In genomic region chr20:63698739-63699465, GRCh38 we compare ENCODE assay signal across 9 cellular contexts. TPM values are rescaled to one million over a fixed set of nuclear protein-coding genes. Genes with fewer than 3 reads are reported as not detected.
DNase-seq lines count a peak whose midpoint lies in the region; ATAC-seq and TF ChIP-seq lines count a peak whose summit lies in the region.
"Had no signal": no experiment of that assay in that cellular context is flagged by ENCODE, and none has a peak within 500 bp of the region (broad histone marks: within the 10 kb centered on the region; RNA-seq: fewer than 3 reads in every experiment).

No MANE protein-coding gene starts in this region.

- peaks cover 8% of the 10 kb centered on the region for H3K36me3 Mint-ChIP-seq in activated naive CD4-positive, alpha-beta T cell treated with anti-CD3 and anti-CD28 coated beads, Interleukin-2, amount 10 ng/mL, durations not matched to agents 7 days and 5 days

- H3K27me3 ChIP-seq in heart right ventricle: no peaks in the 10 kb centered on the region

- peaks cover 4% of the 10 kb centered on the region for H3K27me3 Mint-ChIP-seq in activated naive CD4-positive, alpha-beta T cell treated with anti-CD3 and anti-CD28 coated beads, Interleukin-2, amount 10 ng/mL, durations not matched to agents 7 days and 5 days
- H3K27me3 Mint-ChIP-seq: brain had no signal

- TF ChIP-seq CTCF in heart right ventricle (IDR thresholded peaks at IDR 0.05): no peak

- peak overlapping the region in 1 of 10 donors; percentile 3 for H3K4me3 ChIP-seq in heart right ventricle

- peaks cover 0 to 80% (median 5%) of the 10 kb centered on the region in 9 donors for H3K36me3 ChIP-seq in heart right ventricle

- no peaks in the 10 kb centered on the region for H3K9me3 Mint-ChIP-seq in activated naive CD4-positive, alpha-beta T cell treated with anti-CD3 and anti-CD28 coated beads, Interleukin-2, amount 10 ng/mL, durations not matched to agents 7 days and 5 days
- H3K9me3 Mint-ChIP-seq: brain had no signal

- peaks cover 19% of the 10 kb centered on the region for H3K4me1 Mint-ChIP-seq in activated naive CD4-positive, alpha-beta T cell treated with anti-CD3 and anti-CD28 coated beads, Interleukin-2, amount 10 ng/mL, durations not matched to agents 7 days and 5 days
- H3K4me1 Mint-ChIP-seq: brain had no signal

- H3K27ac Mint-ChIP-seq in activated naive CD4-positive, alpha-beta T cell treated with anti-CD3 and anti-CD28 coated beads, Interleukin-2, amount 10 ng/mL, durations not matched to agents 7 days and 5 days: no peak overlapping the region
- H3K27ac Mint-ChIP-seq: brain had no signal

- peak overlapping the region in 9 of 10 donors; percentile 38 to 93 (median 65) for H3K27ac ChIP-seq in heart right ventricle

- intact Hi-C loops in heart right ventricle (cut with DNase I): no loop called here

- no peak overlapping the region for H3K4me3 Mint-ChIP-seq in activated naive CD4-positive, alpha-beta T cell treated with anti-CD3 and anti-CD28 coated beads, Interleukin-2, amount 10 ng/mL, durations not matched to agents 7 days and 5 days
- H3K4me3 Mint-ChIP-seq: brain had no signal

- WGBS in heart right ventricle, 2 donors: 30 to 48% methylated on average over 19 of the region's 19 CpGs

- CTCF ChIA-PET in activated naive CD4-positive, alpha-beta T cell treated with anti-CD3 and anti-CD28 coated beads, Interleukin-2, amount 10 ng/mL, durations not matched to agents 7 days and 5 days (lab: Charles Lee): no interaction called here

- peak; percentile 69 for DNase-seq in activated naive CD4-positive, alpha-beta T cell treated with Interleukin-2 at 50 U/mL for 16 hours
- no peak for DNase-seq in activated naive CD4-positive, alpha-beta T cell (lab: John Stamatoyannopoulos, UW)
- DNase-seq in activated naive CD4-positive, alpha-beta T cell treated with anti-CD3 and anti-CD28 coated beads, Interleukin-2, amount 10 ng/mL, durations not matched to agents 7 days and 5 days: peak; percentile 21
- peak in 1 of 2 donors; percentile 50 for DNase-seq in heart right ventricle
- peak; percentile 42 to 58 for DNase-seq in stimulated activated CD4-positive, alpha-beta T cell treated with anti-CD3 and anti-CD28 coated beads, Interleukin-4, amount 100 ng/mL, for 4 hours
- no peak for DNase-seq in NCI-H1436 (lab: John Stamatoyannopoulos, UW)

- H3K9me3 ChIP-seq in heart right ventricle: no peaks in the 10 kb centered on the region

- H3K4me1 ChIP-seq in heart right ventricle: peaks cover 22 to 64% (median 53%) of the 10 kb centered on the region in 9 donors

- ATAC-seq in heart right ventricle: peak; percentile 12 to 77 (median 26)
- ATAC-seq in HG03460 (IDR thresholded peaks at IDR 0.05; ENCODE audit: unreplicated experiment): no peak
- ATAC-seq in GM21423 (IDR thresholded peaks at IDR 0.05; ENCODE audit: unreplicated experiment): no peak

RNA-seq across cellular contexts. Expression of gene TNFRSF6B, which starts 2.5 kb away (rescaled TPM):
- 1 to 10 TPM in 4 of 10 donors, under 1 TPM in 6; 0.26 to 5.1 (median 0.57) TPM for total RNA-seq in heart right ventricle
- polyA plus RNA-seq in heart right ventricle: 10 to 100 TPM; 11.7 to 12.5 TPM

RNA-seq across cellular contexts. Expression of gene ARFRP1, which starts 8.9 kb away (rescaled TPM):
- total RNA-seq in heart right ventricle: 10 to 100 TPM; 34.9 to 51.6 (median 38.8) TPM
- polyA plus RNA-seq in heart right ventricle: 10 to 100 TPM; 43.2 to 59.1 TPM

RNA-seq across cellular contexts. Expression of gene ZGPAT, which starts 8.9 kb away (rescaled TPM):
- 10 to 100 TPM; 11.8 to 21.7 (median 14.7) TPM for total RNA-seq in heart right ventricle
- polyA plus RNA-seq in heart right ventricle: 10 to 100 TPM; 26.5 to 44.7 TPM

RNA-seq across cellular contexts. Expression of gene LIME1, which starts 37.6 kb away (rescaled TPM):
- total RNA-seq in heart right ventricle: 1 to 10 TPM in 9 of 10 donors, under 1 TPM in 1; 0.79 to 4.1 (median 2.7) TPM
- 10 to 100 TPM in 1 of 2 donors, 1 to 10 TPM in 1; 4.9 to 15.7 TPM for polyA plus RNA-seq in heart right ventricle

RNA-seq across cellular contexts. Expression of gene SLC2A4RG, which starts 40.7 kb away (rescaled TPM):
- total RNA-seq in heart right ventricle: 10 to 100 TPM; 64.4 to 85.3 (median 76.8) TPM
- 100 to 1,000 TPM in 1 of 2 donors, 10 to 100 TPM in 1; 36.3 to 114 TPM for polyA plus RNA-seq in heart right ventricle

Comparison
In these comparisons a context has a peak if more than half of its experiments do, and no peak if none do; other contexts are left out.
1. DNase-seq: peak in activated naive CD4-positive, alpha-beta T cell treated with Interleukin-2 at 50 U/mL for 16 hours (single experiment), activated naive CD4-positive, alpha-beta T cell treated with anti-CD3 and anti-CD28 coated beads, Interleukin-2, amount 10 ng/mL, durations not matched to agents 7 days and 5 days (single experiment) and stimulated activated CD4-positive, alpha-beta T cell treated with anti-CD3 and anti-CD28 coated beads, Interleukin-4, amount 100 ng/mL, for 4 hours (2 of 2); none in activated naive CD4-positive, alpha-beta T cell (0 of 4) and NCI-H1436 (single experiment).
2. ATAC-seq: peak in heart right ventricle (8 of 8); none in HG03460 (single experiment) and GM21423 (single experiment).